ENCODE assay signal across 8 cellular contexts in the genomic region with DNA sequence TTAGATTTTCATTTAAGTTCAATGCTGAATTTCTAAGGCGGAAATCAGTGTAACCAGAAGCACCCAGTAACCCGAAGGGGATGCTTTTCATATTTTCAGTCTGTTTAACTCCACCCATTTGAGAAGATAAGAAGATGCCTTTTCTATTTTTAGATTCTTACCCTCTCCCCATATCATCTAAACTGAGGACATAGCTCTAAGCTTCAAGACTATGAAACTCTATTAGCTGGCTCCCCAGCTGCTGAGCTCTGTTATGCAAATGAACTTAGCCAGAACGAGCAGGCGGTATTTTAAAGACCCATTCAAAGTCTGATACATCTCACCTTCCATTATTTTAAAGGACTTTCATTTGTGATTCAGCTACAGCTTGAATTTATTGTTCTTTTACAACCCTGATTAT. TPM values are rescaled to one million over a fixed set of nuclear protein-coding genes. Genes with fewer than 3 reads are reported as not detected.
DNase-seq lines count a peak whose midpoint lies in the region; ATAC-seq and TF ChIP-seq lines count a peak whose summit lies in the region.

No MANE protein-coding gene starts in this region.

- H3K9me3 Mint-ChIP-seq in stimulated activated naive CD8-positive, alpha-beta T cell treated with anti-CD3 and anti-CD28 coated beads, Interleukin-15, amount 100 ng/mL, for 72 hours, result no peaks in the 10 kb centered on the region

- peaks cover 99% of the 10 kb centered on the region for H3K79me2 ChIP-seq in GM23248 (ENCODE audit: insufficient read depth)

- DNase-seq in GM23248, result no peak
- DNase-seq in NAMALWA (ENCODE audit: low spot score), result peak; percentile 87
- DNase-seq in fibroblast of pulmonary artery (ENCODE audit: low read depth), result peak; percentile 46
- DNase-seq in stimulated activated naive CD8-positive, alpha-beta T cell treated with anti-CD3 and anti-CD28 coated beads, Interleukin-15, amount 100 ng/mL, for 72 hours, result no peak
- no peak for DNase-seq in islet precursor cell
- DNase-seq in erythroblast (lab: John Stamatoyannopoulos, UW), result no peak
- DNase-seq in NCI-H345 (lab: John Stamatoyannopoulos, UW), result no peak

- ATAC-seq in GM18517 (IDR thresholded peaks at IDR 0.05; ENCODE audit: unreplicated experiment), result peak; percentile 96
- peak; percentile 57 for ATAC-seq in stimulated activated naive CD8-positive, alpha-beta T cell treated with anti-CD3 and anti-CD28 coated beads, Interleukin-15, amount 100 ng/mL, for 72 hours

- in situ Hi-C loops in GM23248 (cut with MboI), result no loop called here

- H3K4me2 ChIP-seq in GM23248 (ENCODE audit: unreplicated experiment), result peak overlapping the region; percentile 16

- H3K27me3 ChIP-seq in GM23248 (replicated peaks; ENCODE audit: insufficient read depth), result no peaks in the 10 kb centered on the region

- no peak overlapping the region for H2AFZ ChIP-seq in GM23248

- H3K4me3 ChIP-seq in GM23248 (no peak overlapping the region), fibroblast of pulmonary artery (replicated peaks; ENCODE audit: low read depth, low read length) (peak overlapping the region; percentile 13)

- no peak for TF ChIP-seq CTCF in fibroblast of pulmonary artery (IDR thresholded peaks at IDR 0.05; ENCODE audit: low read length, missing control alignments)

- peaks cover 92% of the 10 kb centered on the region for H3F3A ChIP-seq in GM23248 (ENCODE audit: insufficient read depth)

- H3K9me2 ChIP-seq in GM23248 (ENCODE audit: insufficient read depth), result no peaks in the 10 kb centered on the region

- H3K4me1 ChIP-seq in GM23248 (ENCODE audit: insufficient read depth), result peaks cover 93% of the 10 kb centered on the region

- H3K9me3 ChIP-seq in GM23248 (ENCODE audit: low read depth), result no peaks in the 10 kb centered on the region

- peaks cover 74% of the 10 kb centered on the region for H3K36me3 ChIP-seq in GM23248 (ENCODE audit: low read depth)

- H3K27ac ChIP-seq in GM23248, result peak overlapping the region; percentile 9

- TF ChIP-seq POLR2A in erythroblast (IDR thresholded peaks at IDR 0.05; ENCODE audit: low read length), result no peak

- H3K4me1 Mint-ChIP-seq in stimulated activated naive CD8-positive, alpha-beta T cell treated with anti-CD3 and anti-CD28 coated beads, Interleukin-15, amount 100 ng/mL, for 72 hours, result peaks cover 99% of the 10 kb centered on the region

- no peak overlapping the region for H3K9ac ChIP-seq in GM23248

- no peaks in the 10 kb centered on the region for H3K27me3 Mint-ChIP-seq in stimulated activated naive CD8-positive, alpha-beta T cell treated with anti-CD3 and anti-CD28 coated beads, Interleukin-15, amount 100 ng/mL, for 72 hours

- peaks cover 31% of the 10 kb centered on the region for H4K20me1 ChIP-seq in GM23248 (ENCODE audit: insufficient read depth)

- peak overlapping the region; percentile 48 to 66 for H3K4me3 Mint-ChIP-seq in stimulated activated naive CD8-positive, alpha-beta T cell treated with anti-CD3 and anti-CD28 coated beads, Interleukin-15, amount 100 ng/mL, for 72 hours

- WGBS in GM23248 (ENCODE audit: low coverage in 1 of 2, low lambda C conversion rate in 2 of 2, missing lambda C conversion rate in 2 of 2), 2 experiments, result 91 to 93% methylated on average over 4 of the region's 4 CpGs

- H3K27ac Mint-ChIP-seq in stimulated activated naive CD8-positive, alpha-beta T cell treated with anti-CD3 and anti-CD28 coated beads, Interleukin-15, amount 100 ng/mL, for 72 hours, result peak overlapping the region; percentile 38 to 85

RNA-seq across cellular contexts. Expression of gene CDC42EP3, which starts 16.5 kb away (rescaled TPM):
- total RNA-seq in GM23248 (2014; rRNA removed; shearing (Covaris generic)), result 144 and 166 TPM in 2 replicates
- 289 and 295 TPM in 2 replicates for polyA plus RNA-seq in GM23248 (2016; fragmentation: Nextera tagmentation; extraction: Ambion mirVana)

Comparison
In these comparisons a context has a peak if more than half of its experiments do, and no peak if none do; other contexts are left out.
1. DNase-seq: peak in NAMALWA (single experiment) and fibroblast of pulmonary artery (single experiment); none in GM23248 (single experiment), stimulated activated naive CD8-positive, alpha-beta T cell treated with anti-CD3 and anti-CD28 coated beads, Interleukin-15, amount 100 ng/mL, for 72 hours (0 of 2), islet precursor cell (single experiment), erythroblast (0 of 2) and NCI-H345 (single experiment).